ENCODE assay signal across 1 cellular context in the genomic region with DNA sequence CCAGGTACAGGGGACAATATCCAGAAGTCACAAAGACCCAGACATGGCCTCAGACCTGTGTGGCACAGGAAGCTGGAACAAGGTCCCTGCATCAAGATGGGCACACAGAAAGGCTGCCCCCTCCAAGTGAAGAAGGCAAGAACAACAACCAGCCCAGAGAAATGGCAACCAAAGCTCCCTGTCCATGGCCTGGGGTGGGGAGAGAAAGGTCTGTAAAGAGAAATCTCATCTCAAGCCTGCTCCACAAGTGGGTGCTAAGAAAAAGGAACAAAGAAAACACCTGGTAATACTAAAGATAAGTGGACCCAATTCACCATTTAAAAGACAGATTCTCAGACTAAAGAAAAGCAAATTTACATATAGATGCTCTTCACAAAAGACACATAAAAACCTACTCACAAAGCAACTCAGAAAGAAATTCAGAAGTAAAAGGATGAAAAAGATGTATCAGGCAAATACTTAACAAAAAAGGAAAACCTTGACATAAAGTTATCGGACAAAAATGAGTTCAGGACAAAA.
TF ChIP-seq lines count a peak whose summit lies in the region.

No MANE protein-coding gene starts in this region.

TF ChIP-seq in A549, 52 proteins besides CTCF, POLR2A, EP300 and RAD21 (continued from another document):
- no peak for TF ChIP-seq ATOH8 (CRISPR knock-in tag; IDR thresholded peaks at IDR 0.05; ENCODE audit: low read depth)
- TF ChIP-seq, protein P1, sequence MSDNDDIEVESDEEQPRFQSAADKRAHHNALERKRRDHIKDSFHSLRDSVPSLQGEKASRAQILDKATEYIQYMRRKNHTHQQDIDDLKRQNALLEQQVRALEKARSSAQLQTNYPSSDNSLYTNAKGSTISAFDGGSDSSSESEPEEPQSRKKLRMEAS (IDR thresholded peaks at IDR 0.05): no peak
- no peak for TF ChIP-seq TFCP2L1 (CRISPR knock-in tag; IDR thresholded peaks at IDR 0.05)
- TF ChIP-seq BHLHE40 (IDR thresholded peaks at IDR 0.05; ENCODE audit: low read depth, low read length): no peak
- TF ChIP-seq CBX2 (IDR thresholded peaks at IDR 0.05; ENCODE audit: borderline replicate concordance, low read depth): no peak
- no peak for TF ChIP-seq CBX8 (IDR thresholded peaks at IDR 0.05)
- TF ChIP-seq FOSB (CRISPR knock-in tag; IDR thresholded peaks at IDR 0.05): no peak
